Comparison of ENCODE assay signal across 16 cellular contexts in the genomic region with DNA sequence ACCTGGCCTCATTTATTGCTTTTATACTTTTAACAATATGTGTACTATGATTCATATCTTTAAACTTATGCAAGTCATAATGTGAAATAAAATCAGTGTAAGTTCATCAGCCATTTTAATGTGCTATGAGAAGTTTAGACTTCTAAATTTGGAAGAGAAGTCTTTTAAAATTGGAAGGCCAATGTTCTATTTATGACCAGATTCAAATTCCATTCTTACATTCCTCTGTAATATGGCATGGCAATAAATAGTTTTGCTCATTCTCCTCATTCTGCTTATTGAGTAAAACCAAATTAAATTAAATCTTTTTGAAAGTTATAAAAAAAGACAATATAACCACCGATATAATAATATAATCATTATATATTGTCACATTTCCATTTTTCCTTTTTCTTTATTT.
DNase-seq lines count a peak whose midpoint lies in the region; TF ChIP-seq lines count a peak whose summit lies in the region.
"Had no signal": no experiment of that assay in that cellular context is flagged by ENCODE, and none has a peak within 500 bp of the region (broad histone marks: within the 10 kb centered on the region; RNA-seq: fewer than 3 reads in every experiment).

No MANE protein-coding gene starts in this region.

- H3K9me3 ChIP-seq in right atrium auricular region (no peaks in the 10 kb centered on the region), tibial artery (no peaks in the 10 kb centered on the region)
- H3K9me3 ChIP-seq: BE2C had no signal

- H3K27ac Mint-ChIP-seq in chondrocyte (ENCODE audit: unreplicated experiment), result peak overlapping the region; percentile 37
- H3K27ac Mint-ChIP-seq: CD4-positive, alpha-beta memory T cell had no signal

- H3K27ac ChIP-seq in right atrium auricular region (peak overlapping the region; percentile 39 to 79), tibial artery (peak overlapping the region; percentile 63 to 86)
- H3K27ac ChIP-seq: KMS-11 had no signal

- H3K4me1 ChIP-seq in right atrium auricular region (peaks cover 0 to 18% of the 10 kb centered on the region in 2 donors), tibial artery (peaks cover 0 to 61% (median 16%) of the 10 kb centered on the region in 4 donors)
- H3K4me1 ChIP-seq: BE2C had no signal

- intact Hi-C loops in tibial artery (cut with DNase I; ENCODE audit: low total_unique reads), result no loop called here

- H3K27me3 Mint-ChIP-seq in chondrocyte (ENCODE audit: low read depth), result no peaks in the 10 kb centered on the region

- no peak overlapping the region for H3K4me3 Mint-ChIP-seq in chondrocyte (ENCODE audit: unreplicated experiment)
- H3K4me3 Mint-ChIP-seq: CD4-positive, alpha-beta memory T cell had no signal

- H3K9me3 Mint-ChIP-seq in chondrocyte (ENCODE audit: low read depth), result no peaks in the 10 kb centered on the region
- H3K9me3 Mint-ChIP-seq: CD4-positive, alpha-beta memory T cell had no signal

- no peak for TF ChIP-seq CTCF in chondrocyte (IDR thresholded peaks at IDR 0.05)
- no peak for TF ChIP-seq CTCF in right atrium auricular region (IDR thresholded peaks at IDR 0.05)
- TF ChIP-seq CTCF in tibial artery (IDR thresholded peaks at IDR 0.05), result no peak

- H3K36me3 ChIP-seq in right atrium auricular region, result no peaks in the 10 kb centered on the region
- H3K36me3 ChIP-seq in tibial artery, result no peaks in the 10 kb centered on the region
- H3K36me3 ChIP-seq: BE2C had no signal

- H3K4me1 Mint-ChIP-seq in chondrocyte (ENCODE audit: low read depth), result peaks cover 41% of the 10 kb centered on the region
- H3K4me1 Mint-ChIP-seq: CD4-positive, alpha-beta memory T cell had no signal

- H3K36me3 Mint-ChIP-seq in chondrocyte (ENCODE audit: low read depth), result peaks cover 3% of the 10 kb centered on the region
- H3K36me3 Mint-ChIP-seq: CD4-positive, alpha-beta memory T cell had no signal

- peak; percentile 25 for DNase-seq in GM04503 (ENCODE audit: low read depth)
- no peak for DNase-seq in chondrocyte (ENCODE audit: low spot score)
- DNase-seq in right atrium auricular region (ENCODE audit: low spot score), result no peak
- no peak for DNase-seq in tibial artery
- no peak for DNase-seq in NCI-H524 treated with DMSO at 0.1 percent for 48 hours (lab: John Stamatoyannopoulos, UW)
- DNase-seq in DMS79 treated with DMSO at 0.1 percent for 48 hours (lab: John Stamatoyannopoulos, UW), result no peak
- no peak for DNase-seq in DMS 273 treated with DMSO at 0.1 percent for 48 hours (lab: John Stamatoyannopoulos, UW)
- DNase-seq: BE2C; CD4-positive, alpha-beta memory T cell; DMS79; NCI-H1048; NCI-H1436 treated with DMSO at 0.1 percent for 48 hours; NCI-H2081 treated with DMSO at 0.1 percent for 48 hours; NCI-H510A treated with DMSO at 0.1 percent for 48 hours; SHP77 treated with DMSO at 0.1 percent for 48 hours had no signal

- H3K4me3 ChIP-seq in right atrium auricular region (no peak overlapping the region), tibial artery (no peak overlapping the region)

- H3K27me3 ChIP-seq in right atrium auricular region (no peaks in the 10 kb centered on the region), tibial artery (no peaks in the 10 kb centered on the region)
- H3K27me3 ChIP-seq: BE2C had no signal
